ENCODE assay signal across 17 cellular contexts in genomic region chr7:27132214-27132613, GRCh38. TPM values are rescaled to one million over a fixed set of nuclear protein-coding genes. Genes with fewer than 3 reads are reported as not detected.
"Had no signal": no experiment of that assay in that cellular context is flagged by ENCODE, and none has a peak within 500 bp of the region (broad histone marks: within the 10 kb centered on the region; RNA-seq: fewer than 3 reads in every experiment).

No MANE protein-coding gene starts in this region.

- H3K27me3 ChIP-seq: uterus had no signal

- H3K4me3 ChIP-seq: neural progenitor cell, uterus had no signal

- H3K4me1 Mint-ChIP-seq: central memory CD8-positive, alpha-beta T cell; neural progenitor cell had no signal

- H3K4me3 Mint-ChIP-seq: activated CD4-positive, alpha-beta memory T cell treated with anti-CD3 and anti-CD28 coated beads, Interleukin-2, amount 10 ng/mL, durations not matched to agents 7 days and 5 days; central memory CD8-positive, alpha-beta T cell had no signal

- H3K9me3 Mint-ChIP-seq: activated CD4-positive, alpha-beta memory T cell treated with anti-CD3 and anti-CD28 coated beads, Interleukin-2, amount 10 ng/mL, durations not matched to agents 7 days and 5 days; central memory CD8-positive, alpha-beta T cell; stimulated activated naive CD8-positive, alpha-beta T cell treated with anti-CD3 and anti-CD28 coated beads, Interleukin-15, Interleukin-2, amounts not matched to agents 100 ng/mL and 50 ng/mL, for 24 hours had no signal

- H3K4me2 ChIP-seq: neural progenitor cell had no signal

- H3K79me2 ChIP-seq: parathyroid adenoma had no signal

- H3K27ac Mint-ChIP-seq: activated CD4-positive, alpha-beta memory T cell treated with anti-CD3 and anti-CD28 coated beads, Interleukin-2, amount 10 ng/mL, durations not matched to agents 7 days and 5 days; neural progenitor cell; stimulated activated naive CD8-positive, alpha-beta T cell treated with anti-CD3 and anti-CD28 coated beads, Interleukin-15, Interleukin-2, amounts not matched to agents 100 ng/mL and 50 ng/mL, for 24 hours had no signal

- H2AFZ ChIP-seq: neural progenitor cell, parathyroid adenoma had no signal

- H3K9me3 ChIP-seq: uterus had no signal

- H3K9ac ChIP-seq: neural progenitor cell, parathyroid adenoma had no signal

- H3K36me3 ChIP-seq: neural progenitor cell, uterus had no signal

- H3K4me1 ChIP-seq: neural progenitor cell, parathyroid adenoma had no signal

- H3K27ac ChIP-seq: neural progenitor cell, parathyroid adenoma, VCaP had no signal

- DNase-seq: activated CD4-positive, alpha-beta memory T cell treated with anti-CD3 and anti-CD28 coated beads, Interleukin-2, amount 10 ng/mL, durations not matched to agents 7 days and 5 days; activated CD8-positive, alpha-beta memory T cell treated with anti-CD3 and anti-CD28 coated beads, Interleukin-2, amount 50 U/mL, for 4 hours; activated naive CD4-positive, alpha-beta T cell; erythroblast; glutamatergic neuron; left colon; mammary epithelial cell; retina; stimulated activated CD4-positive, alpha-beta T cell treated with anti-CD3 and anti-CD28 coated beads, Interleukin-15, amount 100 ng/mL, for 24 hours; stimulated activated CD4-positive, alpha-beta T cell treated with anti-CD3 and anti-CD28 coated beads, Interleukin-4, amount 100 ng/mL, for 24 hours; uterus had no signal

RNA-seq across cellular contexts. Expression of gene HOXA5, which starts 11.3 kb away (rescaled TPM):
- total RNA-seq: activated CD4-positive, alpha-beta memory T cell treated with anti-CD3 and anti-CD28 coated beads, Interleukin-2, amount 10 ng/mL, durations not matched to agents 7 days and 5 days had no signal

RNA-seq across cellular contexts. Expression of gene HOXA6, which starts 15.4 kb away (rescaled TPM):
- total RNA-seq: activated CD4-positive, alpha-beta memory T cell treated with anti-CD3 and anti-CD28 coated beads, Interleukin-2, amount 10 ng/mL, durations not matched to agents 7 days and 5 days had no signal

RNA-seq across cellular contexts. Expression of gene HOXA3, which starts 20.2 kb away (rescaled TPM):
- total RNA-seq: activated CD4-positive, alpha-beta memory T cell treated with anti-CD3 and anti-CD28 coated beads, Interleukin-2, amount 10 ng/mL, durations not matched to agents 7 days and 5 days had no signal

RNA-seq across cellular contexts. Expression of gene HOXA7, which starts 24.3 kb away (rescaled TPM):
- total RNA-seq: activated CD4-positive, alpha-beta memory T cell treated with anti-CD3 and anti-CD28 coated beads, Interleukin-2, amount 10 ng/mL, durations not matched to agents 7 days and 5 days; mucosa of gallbladder had no signal
